In genomic region chr13:66210677-66211076, GRCh38 we compare ENCODE assay signal across 2 cellular contexts.
A peak's percentile ranks its signal among the peaks of the same experiment; 100 is the strongest.
TF ChIP-seq lines count a peak whose summit lies in the region.

No MANE protein-coding gene starts in this region.

TF ChIP-seq in HCT116, 20 proteins besides CTCF, POLR2A, EP300 and RAD21 (continued from another document):
- no peak for TF ChIP-seq ZBTB33 (IDR thresholded peaks at IDR 0.05; ENCODE audit: extremely low read depth, insufficient replicate concordance, low read length)
- TF ChIP-seq FOSL1 (IDR thresholded peaks at IDR 0.05; ENCODE audit: low read depth) = peak; percentile 92
- TF ChIP-seq EZH2phosphoT487 (IDR thresholded peaks at IDR 0.05; ENCODE audit: borderline replicate concordance) = no peak
- peak; percentile 73 for TF ChIP-seq SP1 (IDR thresholded peaks at IDR 0.05; ENCODE audit: low read depth)
- peak; percentile 73; the same call in 1 of the 2 replicates for TF ChIP-seq CBX3 (IDR thresholded peaks at IDR 0.05; ENCODE audit: low read depth)
- peak; percentile 46 for TF ChIP-seq CEBPB (IDR thresholded peaks at IDR 0.05; ENCODE audit: low read depth)
- TF ChIP-seq SRF (IDR thresholded peaks at IDR 0.05; ENCODE audit: low read depth) = peak; percentile 66
- 0 out of 2 replicates have a peak, but pooled peaks have one; percentile 25 for TF ChIP-seq EGR1 (IDR thresholded peaks at IDR 0.05; ENCODE audit: low read depth)
- no peak for TF ChIP-seq EZH2 (IDR thresholded peaks at IDR 0.05)
- peak; percentile 88 for TF ChIP-seq JUND (IDR thresholded peaks at IDR 0.05)
- TF ChIP-seq ATF3 (IDR thresholded peaks at IDR 0.05) = no peak
- no peak for TF ChIP-seq ELF1 (IDR thresholded peaks at IDR 0.05; ENCODE audit: borderline replicate concordance, low read depth)

TF ChIP-seq in WTC11, 78 proteins besides CTCF, POLR2A, EP300 and RAD21 (continued from another document):
- TF ChIP-seq, protein P1, sequence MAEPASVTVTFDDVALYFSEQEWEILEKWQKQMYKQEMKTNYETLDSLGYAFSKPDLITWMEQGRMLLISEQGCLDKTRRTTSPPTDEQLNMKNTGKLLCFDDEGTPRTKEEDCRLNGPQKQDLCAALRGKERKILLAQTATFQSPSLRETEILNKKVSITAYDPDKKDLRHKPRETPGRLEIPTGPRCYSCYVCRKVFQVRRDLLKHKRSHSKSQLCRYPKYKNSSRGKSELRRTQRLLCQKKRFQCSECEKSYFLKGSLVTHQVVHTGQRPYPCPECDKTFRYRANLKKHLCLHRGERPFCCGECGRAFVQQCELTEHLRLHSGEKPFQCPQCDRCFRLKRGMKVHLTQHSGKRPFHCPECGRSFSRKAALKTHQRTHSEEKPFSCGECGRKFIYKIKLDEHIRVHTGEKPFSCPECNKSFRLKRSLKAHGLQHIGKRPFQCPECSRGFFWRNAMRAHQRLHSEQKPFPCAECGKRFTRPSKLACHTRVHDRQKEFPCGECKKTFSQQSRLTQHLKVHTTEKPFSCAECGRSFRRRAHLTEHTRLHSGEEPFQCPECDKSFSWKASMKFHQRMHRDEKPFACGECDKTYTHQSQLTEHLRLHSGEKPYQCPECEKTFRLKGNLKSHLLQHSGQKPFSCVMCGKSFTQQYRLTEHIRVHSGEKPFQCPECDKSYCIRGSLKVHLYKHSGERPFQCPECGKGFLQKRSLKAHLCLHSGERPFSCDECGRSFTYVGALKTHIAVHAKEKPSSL (CRISPR knock-in tag; conservative IDR thresholded peaks at IDR 0.05) = no peak
- TF ChIP-seq ARID4B (CRISPR knock-in tag; IDR thresholded peaks at IDR 0.05; ENCODE audit: borderline replicate concordance) = no peak
- no peak for TF ChIP-seq TP53 (CRISPR knock-in tag; IDR thresholded peaks at IDR 0.05)
- TF ChIP-seq, protein P2, sequence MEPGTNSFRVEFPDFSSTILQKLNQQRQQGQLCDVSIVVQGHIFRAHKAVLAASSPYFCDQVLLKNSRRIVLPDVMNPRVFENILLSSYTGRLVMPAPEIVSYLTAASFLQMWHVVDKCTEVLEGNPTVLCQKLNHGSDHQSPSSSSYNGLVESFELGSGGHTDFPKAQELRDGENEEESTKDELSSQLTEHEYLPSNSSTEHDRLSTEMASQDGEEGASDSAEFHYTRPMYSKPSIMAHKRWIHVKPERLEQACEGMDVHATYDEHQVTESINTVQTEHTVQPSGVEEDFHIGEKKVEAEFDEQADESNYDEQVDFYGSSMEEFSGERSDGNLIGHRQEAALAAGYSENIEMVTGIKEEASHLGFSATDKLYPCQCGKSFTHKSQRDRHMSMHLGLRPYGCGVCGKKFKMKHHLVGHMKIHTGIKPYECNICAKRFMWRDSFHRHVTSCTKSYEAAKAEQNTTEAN (CRISPR knock-in tag; IDR thresholded peaks at IDR 0.05) = no peak
- TF ChIP-seq AR (CRISPR knock-in tag; IDR thresholded peaks at IDR 0.05) = no peak
- no peak for TF ChIP-seq ZNF532 (CRISPR knock-in tag; IDR thresholded peaks at IDR 0.05; ENCODE audit: borderline replicate concordance)
